Comparison of ENCODE assay signal across 10 cellular contexts in the genomic region with DNA sequence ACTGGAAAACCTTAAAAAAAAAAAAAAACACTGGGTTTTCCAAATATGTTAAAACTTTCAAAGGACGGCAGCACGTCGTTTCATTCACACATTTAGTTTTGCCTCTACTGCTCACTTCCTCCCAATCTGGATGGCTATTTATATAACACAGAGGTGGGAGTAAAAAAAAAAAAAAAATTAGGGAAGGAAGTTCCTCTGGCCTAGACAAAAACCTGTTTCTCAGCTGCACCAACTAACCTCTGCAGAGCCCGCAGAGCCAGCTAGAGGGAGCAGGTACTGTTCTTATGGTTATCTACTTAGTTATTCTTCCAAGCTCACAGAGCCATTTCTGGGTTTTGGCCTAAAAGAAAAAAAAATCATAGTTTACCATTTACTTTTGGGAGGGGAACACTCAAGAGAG. TPM values are rescaled to one million over a fixed set of nuclear protein-coding genes. Genes with fewer than 3 reads are reported as not detected.
DNase-seq lines count a peak whose midpoint lies in the region; ATAC-seq, FAIRE-seq and TF ChIP-seq lines count a peak whose summit lies in the region.
"Had no signal": no experiment of that assay in that cellular context is flagged by ENCODE, and none has a peak within 500 bp of the region (broad histone marks: within the 10 kb centered on the region; RNA-seq: fewer than 3 reads in every experiment).

No MANE protein-coding gene starts in this region.

- DNase-seq in cardiac muscle cell (ENCODE audit: low read depth in 1 of 2, low spot score in 1 of 2) = peak in 1 of 2 donors; percentile 35
- no peak for DNase-seq in right atrium auricular region (ENCODE audit: low spot score)
- no peak for DNase-seq in astrocyte of the cerebellum (ENCODE audit: low read depth)
- DNase-seq in keratinocyte (ENCODE audit: low read depth, low spot score) = no peak
- no peak for DNase-seq in type B pancreatic cell (ENCODE audit: extremely low spot score, unreplicated experiment)
- no peak for DNase-seq in urothelium cell line (ENCODE audit: low spot score)
- no peak for DNase-seq in activated naive CD4-positive, alpha-beta T cell treated with anti-CD3 and anti-CD28 coated beads, Interleukin-2, amount 50 U/mL, for 16 hours
- no peak for DNase-seq in activated CD8-positive, alpha-beta T cell treated with anti-CD3 and anti-CD28 coated beads, Interleukin-2, amount 10 ng/mL, durations not matched to agents 7 days and 5 days
- DNase-seq: activated T-cell treated with anti-CD3 and anti-CD28 coated beads, Interleukin-2, amount 50 U/mL, for 24 hours had no signal

- no peak overlapping the region for H2AFZ ChIP-seq in keratinocyte (ENCODE audit: control insufficient read depth, low read length)

- no peaks in the 10 kb centered on the region for H3K9me1 ChIP-seq in keratinocyte (ENCODE audit: control insufficient read depth, extremely low read depth, insufficient read depth, low read length)

- peaks cover 10% of the 10 kb centered on the region for H3K36me3 ChIP-seq in cardiac muscle cell
- H3K36me3 ChIP-seq in right atrium auricular region = peaks cover 22% of the 10 kb centered on the region
- H3K36me3 ChIP-seq in keratinocyte (ENCODE audit: control insufficient read depth in 2 of 2, extremely low read depth in 1 of 2, insufficient read depth in 2 of 2, low read length in 2 of 2) = peaks cover 5 to 22% of the 10 kb centered on the region in 2 experiments

- ATAC-seq in activated CD8-positive, alpha-beta T cell treated with anti-CD3 and anti-CD28 coated beads, Interleukin-2, amount 10 ng/mL, durations not matched to agents 7 days and 5 days = no peak

- H3K4me1 Mint-ChIP-seq in type B pancreatic cell (ENCODE audit: unreplicated experiment) = peaks cover 8% of the 10 kb centered on the region
- H3K4me1 Mint-ChIP-seq in activated CD8-positive, alpha-beta T cell treated with anti-CD3 and anti-CD28 coated beads, Interleukin-2, amount 10 ng/mL, durations not matched to agents 7 days and 5 days (ENCODE audit: low read depth) = peaks cover 10% of the 10 kb centered on the region

- no peak overlapping the region for H3K27ac ChIP-seq in cardiac muscle cell
- H3K27ac ChIP-seq in right atrium auricular region = peak overlapping the region in 1 of 2 donors; percentile 12
- H3K27ac ChIP-seq in keratinocyte (ENCODE audit: control insufficient read depth, insufficient read depth, low read length) = no peak overlapping the region
- H3K27ac ChIP-seq: epithelial cell of prostate had no signal

- in situ Hi-C loops in astrocyte of the cerebellum (cut with HindIII; ENCODE audit: low sequenced_read_pairs) = no loop called here

- H3K4me1 ChIP-seq in cardiac muscle cell (ENCODE audit: low read depth) = peaks cover 7% of the 10 kb centered on the region
- peaks cover 0 to 3% of the 10 kb centered on the region in 2 donors for H3K4me1 ChIP-seq in right atrium auricular region
- peaks cover 4% of the 10 kb centered on the region for H3K4me1 ChIP-seq in keratinocyte (ENCODE audit: control insufficient read depth, extremely low read depth, insufficient read depth, low read length)

- H3K9me3 ChIP-seq in cardiac muscle cell (ENCODE audit: low read depth) = no peaks in the 10 kb centered on the region
- H3K9me3 ChIP-seq in right atrium auricular region = no peaks in the 10 kb centered on the region
- H3K9me3 ChIP-seq in keratinocyte (ENCODE audit: control insufficient read depth, low read depth, low read length) = no peaks in the 10 kb centered on the region

- no peak overlapping the region for H3K9ac ChIP-seq in keratinocyte (ENCODE audit: control insufficient read depth, extremely low read depth, insufficient read depth, low read length)

- H3K4me2 ChIP-seq in keratinocyte (ENCODE audit: control insufficient read depth, extremely low read depth, insufficient read depth, low read depth, low read length) = no peak overlapping the region

- FAIRE-seq in keratinocyte (lab: Jason Lieb, UNC) (no peak), urothelium cell line (lab: Jason Lieb, UNC) (no peak)

- TF ChIP-seq CTCF in cardiac muscle cell (IDR thresholded peaks at IDR 0.05; ENCODE audit: low read depth, low read length) (peak; percentile 16), right atrium auricular region (IDR thresholded peaks at IDR 0.05) (peak in 1 of 2 donors; percentile 61), astrocyte of the cerebellum (IDR thresholded peaks at IDR 0.05; ENCODE audit: low read depth, low read length, missing control alignments) (peak; percentile 31), keratinocyte (optimal IDR thresholded peaks at IDR 0.05 in 1 of 3, IDR thresholded peaks at IDR 0.05 in 1 of 3, conservative IDR thresholded peaks at IDR 0.05 in 1 of 3; ENCODE audit: extremely low read depth in 1 of 3, insufficient read depth in 2 of 3, low read length in 3 of 3) (peak; percentile 31 to 46 (median 37)), type B pancreatic cell (conservative IDR thresholded peaks at IDR 0.05) (peak; percentile 30)

- POLR2A ChIA-PET in activated CD8-positive, alpha-beta T cell treated with anti-CD3 and anti-CD28 coated beads, Interleukin-2, amount 10 ng/mL, durations not matched to agents 7 days and 5 days (lab: Charles Lee) = no interaction called here

- CTCF ChIA-PET in activated CD8-positive, alpha-beta T cell treated with anti-CD3 and anti-CD28 coated beads, Interleukin-2, amount 10 ng/mL, durations not matched to agents 7 days and 5 days (lab: Charles Lee) = interaction anchor here (0.7 to 2.0 kb wide), 4 partner anchors 14 to 99 kb away, joined by 3 to 12 read pairs (median 4); no protein-coding TSS in a partner anchor

- H3K4me3 ChIP-seq in cardiac muscle cell (no peak overlapping the region), right atrium auricular region (no peak overlapping the region), astrocyte of the cerebellum (ENCODE audit: low read depth, low read length) (no peak overlapping the region), keratinocyte (ENCODE audit: control insufficient read depth in 2 of 3, extremely low read depth in 1 of 3, insufficient read depth in 2 of 3, low read depth in 1 of 3, low read length in 3 of 3) (no peak overlapping the region)

- no peak overlapping the region for H3K27ac Mint-ChIP-seq in type B pancreatic cell
- no peak overlapping the region for H3K27ac Mint-ChIP-seq in activated CD8-positive, alpha-beta T cell treated with anti-CD3 and anti-CD28 coated beads, Interleukin-2, amount 10 ng/mL, durations not matched to agents 7 days and 5 days
- H3K27ac Mint-ChIP-seq: activated T-cell treated with anti-CD3 and anti-CD28 coated beads, Interleukin-2, amount 50 U/mL, for 24 hours had no signal

- dilution Hi-C loops in keratinocyte (cut with MboI; ENCODE audit: extremely low pct_ligation_motif_present, low sequenced_read_pairs) = no loop called here

- no peaks in the 10 kb centered on the region for H3K27me3 ChIP-seq in cardiac muscle cell
- H3K27me3 ChIP-seq in right atrium auricular region = no peaks in the 10 kb centered on the region
- no peaks in the 10 kb centered on the region for H3K27me3 ChIP-seq in keratinocyte (ENCODE audit: control insufficient read depth, extremely low read depth, insufficient read depth, low read length)

- no peak overlapping the region for H3K4me3 Mint-ChIP-seq in type B pancreatic cell
- H3K4me3 Mint-ChIP-seq in activated CD8-positive, alpha-beta T cell treated with anti-CD3 and anti-CD28 coated beads, Interleukin-2, amount 10 ng/mL, durations not matched to agents 7 days and 5 days = no peak overlapping the region
- H3K4me3 Mint-ChIP-seq: activated T-cell treated with anti-CD3 and anti-CD28 coated beads, Interleukin-2, amount 50 U/mL, for 24 hours had no signal

- H3K79me2 ChIP-seq in keratinocyte (ENCODE audit: control insufficient read depth, insufficient read depth, low read length) = no peaks in the 10 kb centered on the region

- H3K9me3 Mint-ChIP-seq in type B pancreatic cell = no peaks in the 10 kb centered on the region
- H3K9me3 Mint-ChIP-seq in activated CD8-positive, alpha-beta T cell treated with anti-CD3 and anti-CD28 coated beads, Interleukin-2, amount 10 ng/mL, durations not matched to agents 7 days and 5 days (ENCODE audit: insufficient read depth) = no peaks in the 10 kb centered on the region
- H3K9me3 Mint-ChIP-seq: activated T-cell treated with anti-CD3 and anti-CD28 coated beads, Interleukin-2, amount 50 U/mL, for 24 hours had no signal

- peaks cover 24% of the 10 kb centered on the region for H3K36me3 Mint-ChIP-seq in type B pancreatic cell
- peaks cover 74% of the 10 kb centered on the region for H3K36me3 Mint-ChIP-seq in activated CD8-positive, alpha-beta T cell treated with anti-CD3 and anti-CD28 coated beads, Interleukin-2, amount 10 ng/mL, durations not matched to agents 7 days and 5 days (ENCODE audit: low read depth)

- no peaks in the 10 kb centered on the region for H4K20me1 ChIP-seq in keratinocyte (ENCODE audit: control insufficient read depth, extremely low read depth, insufficient read depth, low read length)

- H3K27me3 Mint-ChIP-seq in type B pancreatic cell = no peaks in the 10 kb centered on the region
- H3K27me3 Mint-ChIP-seq in activated CD8-positive, alpha-beta T cell treated with anti-CD3 and anti-CD28 coated beads, Interleukin-2, amount 10 ng/mL, durations not matched to agents 7 days and 5 days (ENCODE audit: low read depth) = no peaks in the 10 kb centered on the region
- H3K27me3 Mint-ChIP-seq: activated T-cell treated with anti-CD3 and anti-CD28 coated beads, Interleukin-2, amount 50 U/mL, for 24 hours had no signal

RNA-seq across cellular contexts. Expression of gene SLC1A4, which starts 28.1 kb away (rescaled TPM):
- total RNA-seq in cardiac muscle cell (31.7 and 46.8 TPM in 2 replicates), right atrium auricular region (1 to 10 TPM; 2.2 to 6.0 TPM), type B pancreatic cell (ENCODE audit: low replicate concordance) (11.3 and 13.1 TPM in 2 replicates)
- polyA plus RNA-seq in cardiac muscle cell (34.2 and 37.1 TPM in 2 replicates), keratinocyte (6.3 to 9.2 TPM (median 8.2 TPM) in 3 replicates)
- polyA plus RNA-seq in keratinocyte (2011; ENCODE audit: low read depth) = 8.0 TPM
- polyA plus RNA-seq in keratinocyte (2011; cell fraction: cytosol; rRNA removed) = 6.0 and 7.4 TPM in 2 replicates
- 16.6 and 17.1 TPM in 2 replicates for polyA plus RNA-seq in keratinocyte (2011; cell fraction: nucleus; rRNA removed)
- 8.3 and 9.0 TPM in 2 replicates for polyA plus RNA-seq in keratinocyte (2012; ENCODE audit: low replicate concordance)
- polyA minus RNA-seq in keratinocyte = 14.6 to 32.8 TPM (median 16.0 TPM) in 3 replicates
- 16.1 TPM for polyA minus RNA-seq in keratinocyte (2011; cell fraction: cytosol; rRNA and poly(A)+ RNA removed)
- 15.9 and 19.9 TPM in 2 replicates for polyA minus RNA-seq in keratinocyte (2011; cell fraction: nucleus; rRNA and poly(A)+ RNA removed)
- total RNA-seq in activated CD8-positive, alpha-beta T cell treated with anti-CD3 and anti-CD28 coated beads, Interleukin-2, amount 10 ng/mL, durations not matched to agents 7 days and 5 days = 10 to 100 TPM; 48.8 to 50.1 TPM

RNA-seq across cellular contexts. Expression of gene CEP68, which starts 38.9 kb away (rescaled TPM):
- total RNA-seq in cardiac muscle cell (17.2 and 28.3 TPM in 2 replicates), right atrium auricular region (10 to 100 TPM; 12.5 to 12.7 TPM), type B pancreatic cell (ENCODE audit: low replicate concordance) (8.3 and 21.5 TPM in 2 replicates)
- polyA plus RNA-seq in cardiac muscle cell (17.6 and 29.4 TPM in 2 replicates), keratinocyte (3.9 to 5.5 TPM (median 4.1 TPM) in 3 replicates)
- polyA plus RNA-seq in keratinocyte (2011; ENCODE audit: low read depth) = 2.3 TPM
- polyA plus RNA-seq in keratinocyte (2011; cell fraction: cytosol; rRNA removed) = 3.8 and 4.3 TPM in 2 replicates
- polyA plus RNA-seq in keratinocyte (2011; cell fraction: nucleus; rRNA removed) = 4.6 and 5.7 TPM in 2 replicates
- 3.1 and 3.5 TPM in 2 replicates for polyA plus RNA-seq in keratinocyte (2012; ENCODE audit: low replicate concordance)
- 4.8 to 8.3 TPM (median 5.3 TPM) in 3 replicates for polyA minus RNA-seq in keratinocyte
- 1.9 TPM for polyA minus RNA-seq in keratinocyte (2011; cell fraction: cytosol; rRNA and poly(A)+ RNA removed)
- polyA minus RNA-seq in keratinocyte (2011; cell fraction: nucleus; rRNA and poly(A)+ RNA removed) = 3.5 and 3.6 TPM in 2 replicates
- 1 to 10 TPM; 8.1 to 9.7 TPM for total RNA-seq in activated CD8-positive, alpha-beta T cell treated with anti-CD3 and anti-CD28 coated beads, Interleukin-2, amount 10 ng/mL, durations not matched to agents 7 days and 5 days
